1 cellular context compared by ENCODE assay signal in the genomic region with DNA sequence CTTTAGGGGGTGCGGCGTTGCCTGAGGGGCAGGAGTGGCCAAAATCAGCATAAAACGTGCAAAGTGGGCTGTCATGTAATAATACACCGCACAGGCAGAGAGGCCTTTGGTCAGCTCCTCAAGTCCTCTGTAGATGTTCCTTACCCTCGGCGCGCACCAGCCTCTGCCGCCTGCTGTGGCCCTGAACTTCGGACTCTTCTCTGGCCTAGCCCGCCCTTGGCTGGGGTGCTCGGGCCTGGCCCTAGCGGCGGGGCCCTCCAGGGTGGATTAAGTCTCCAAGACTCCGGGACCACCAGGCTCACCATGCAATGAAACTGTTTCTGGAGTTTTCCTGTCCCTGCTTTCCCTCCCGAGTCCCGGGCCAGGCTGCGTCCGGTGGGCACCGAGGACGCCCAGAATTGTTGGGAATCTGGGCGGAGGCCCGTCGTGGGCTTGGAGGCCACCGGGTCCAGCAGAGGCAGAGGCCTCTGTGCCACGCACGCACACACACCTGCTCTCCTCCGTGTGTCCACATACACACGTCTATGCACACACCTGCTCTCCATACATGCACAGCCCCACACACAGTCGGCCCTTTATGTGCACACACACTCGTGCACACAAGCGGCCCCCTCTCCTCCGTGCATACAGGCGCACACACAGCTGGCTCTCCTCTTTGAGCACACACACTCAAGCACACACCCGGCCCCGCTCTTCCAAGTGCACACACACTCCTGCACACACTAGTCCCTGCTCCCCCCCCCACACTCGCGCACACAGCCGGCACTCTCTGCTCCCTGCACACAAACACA.
A peak's percentile ranks its signal among the peaks of the same experiment; 100 is the strongest.
TF ChIP-seq lines count a peak whose summit lies in the region.

No MANE protein-coding gene starts in this region.

TF ChIP-seq in HepG2, 621 proteins besides CTCF, POLR2A, EP300 and RAD21 (continues in another document):
- no peak for TF ChIP-seq GZF1 (CRISPR knock-in tag; IDR thresholded peaks at IDR 0.05)
- TF ChIP-seq, protein P1, sequence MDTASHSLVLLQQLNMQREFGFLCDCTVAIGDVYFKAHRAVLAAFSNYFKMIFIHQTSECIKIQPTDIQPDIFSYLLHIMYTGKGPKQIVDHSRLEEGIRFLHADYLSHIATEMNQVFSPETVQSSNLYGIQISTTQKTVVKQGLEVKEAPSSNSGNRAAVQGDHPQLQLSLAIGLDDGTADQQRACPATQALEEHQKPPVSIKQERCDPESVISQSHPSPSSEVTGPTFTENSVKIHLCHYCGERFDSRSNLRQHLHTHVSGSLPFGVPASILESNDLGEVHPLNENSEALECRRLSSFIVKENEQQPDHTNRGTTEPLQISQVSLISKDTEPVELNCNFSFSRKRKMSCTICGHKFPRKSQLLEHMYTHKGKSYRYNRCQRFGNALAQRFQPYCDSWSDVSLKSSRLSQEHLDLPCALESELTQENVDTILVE (CRISPR knock-in tag; IDR thresholded peaks at IDR 0.05), result no peak
- no peak for TF ChIP-seq CBFB (CRISPR knock-in tag; IDR thresholded peaks at IDR 0.05)
- no peak for TF ChIP-seq ZBTB8A (CRISPR knock-in tag; IDR thresholded peaks at IDR 0.05; ENCODE audit: borderline replicate concordance, low read depth)
- TF ChIP-seq TOE1 (CRISPR knock-in tag; IDR thresholded peaks at IDR 0.05), result no peak
- no peak for TF ChIP-seq FOXP1 (IDR thresholded peaks at IDR 0.05)
- no peak for TF ChIP-seq FOXP1 (CRISPR knock-in tag; IDR thresholded peaks at IDR 0.05)
- TF ChIP-seq ZSCAN22 (CRISPR knock-in tag; IDR thresholded peaks at IDR 0.05), result no peak
- no peak for TF ChIP-seq RORA (CRISPR knock-in tag; IDR thresholded peaks at IDR 0.05)
- no peak for TF ChIP-seq NONO (IDR thresholded peaks at IDR 0.05)
- 0 out of 2 replicates have a peak, but pooled peaks have one; percentile 52 for TF ChIP-seq NONO (CRISPR knock-in tag; conservative IDR thresholded peaks at IDR 0.05)
- TF ChIP-seq, protein P2, sequence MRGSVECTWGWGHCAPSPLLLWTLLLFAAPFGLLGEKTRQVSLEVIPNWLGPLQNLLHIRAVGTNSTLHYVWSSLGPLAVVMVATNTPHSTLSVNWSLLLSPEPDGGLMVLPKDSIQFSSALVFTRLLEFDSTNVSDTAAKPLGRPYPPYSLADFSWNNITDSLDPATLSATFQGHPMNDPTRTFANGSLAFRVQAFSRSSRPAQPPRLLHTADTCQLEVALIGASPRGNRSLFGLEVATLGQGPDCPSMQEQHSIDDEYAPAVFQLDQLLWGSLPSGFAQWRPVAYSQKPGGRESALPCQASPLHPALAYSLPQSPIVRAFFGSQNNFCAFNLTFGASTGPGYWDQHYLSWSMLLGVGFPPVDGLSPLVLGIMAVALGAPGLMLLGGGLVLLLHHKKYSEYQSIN (CRISPR knock-in tag; IDR thresholded peaks at IDR 0.05; ENCODE audit: borderline replicate concordance), result no peak
- TF ChIP-seq SRF (IDR thresholded peaks at IDR 0.05; ENCODE audit: low read depth, low read length), result no peak
- peak; percentile 85 for TF ChIP-seq ZFX (CRISPR knock-in tag; IDR thresholded peaks at IDR 0.05; ENCODE audit: low read depth)
- TF ChIP-seq BRCA1 (CRISPR knock-in tag; IDR thresholded peaks at IDR 0.05), result no peak
- TF ChIP-seq, protein P3, sequence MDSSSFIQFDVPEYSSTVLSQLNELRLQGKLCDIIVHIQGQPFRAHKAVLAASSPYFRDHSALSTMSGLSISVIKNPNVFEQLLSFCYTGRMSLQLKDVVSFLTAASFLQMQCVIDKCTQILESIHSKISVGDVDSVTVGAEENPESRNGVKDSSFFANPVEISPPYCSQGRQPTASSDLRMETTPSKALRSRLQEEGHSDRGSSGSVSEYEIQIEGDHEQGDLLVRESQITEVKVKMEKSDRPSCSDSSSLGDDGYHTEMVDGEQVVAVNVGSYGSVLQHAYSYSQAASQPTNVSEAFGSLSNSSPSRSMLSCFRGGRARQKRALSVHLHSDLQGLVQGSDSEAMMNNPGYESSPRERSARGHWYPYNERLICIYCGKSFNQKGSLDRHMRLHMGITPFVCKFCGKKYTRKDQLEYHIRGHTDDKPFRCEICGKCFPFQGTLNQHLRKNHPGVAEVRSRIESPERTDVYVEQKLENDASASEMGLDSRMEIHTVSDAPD (CRISPR knock-in tag; IDR thresholded peaks at IDR 0.05), result no peak
- no peak for TF ChIP-seq ZNF749 (CRISPR knock-in tag; IDR thresholded peaks at IDR 0.05; ENCODE audit: borderline replicate concordance)
- no peak for TF ChIP-seq NFIB (CRISPR knock-in tag; IDR thresholded peaks at IDR 0.05; ENCODE audit: borderline replicate concordance)
- TF ChIP-seq KAT7 (CRISPR knock-in tag; IDR thresholded peaks at IDR 0.05; ENCODE audit: borderline replicate concordance), result no peak
- TF ChIP-seq SP5 (CRISPR knock-in tag; IDR thresholded peaks at IDR 0.05; ENCODE audit: borderline replicate concordance, low read depth), result 0 out of 2 replicates have a peak, but pooled peaks have one; percentile 8
- TF ChIP-seq ZSCAN20 (CRISPR knock-in tag; IDR thresholded peaks at IDR 0.05; ENCODE audit: borderline replicate concordance), result no peak
- TF ChIP-seq TOPORS (CRISPR knock-in tag; IDR thresholded peaks at IDR 0.05), result no peak
- TF ChIP-seq GABPA (IDR thresholded peaks at IDR 0.05; ENCODE audit: low read depth, low read length), result no peak
- TF ChIP-seq GABPA (CRISPR knock-in tag; IDR thresholded peaks at IDR 0.05; ENCODE audit: low read depth), result no peak
- no peak for TF ChIP-seq POLR2AphosphoS5 (IDR thresholded peaks at IDR 0.05; ENCODE audit: low read depth, low read length)
- 0 out of 2 replicates have a peak, but pooled peaks have one; percentile 35 for TF ChIP-seq STAT5B (CRISPR knock-in tag; IDR thresholded peaks at IDR 0.05)
- TF ChIP-seq ZNF510 (CRISPR knock-in tag; IDR thresholded peaks at IDR 0.05; ENCODE audit: low read depth), result no peak
- TF ChIP-seq ZNF839 (CRISPR knock-in tag; IDR thresholded peaks at IDR 0.05; ENCODE audit: borderline replicate concordance), result no peak
- 0 out of 2 replicates have a peak, but pooled peaks have one; percentile 22 for TF ChIP-seq YEATS2 (CRISPR knock-in tag; IDR thresholded peaks at IDR 0.05; ENCODE audit: borderline replicate concordance)
- no peak for TF ChIP-seq ZNF30 (CRISPR knock-in tag; IDR thresholded peaks at IDR 0.05)
- TF ChIP-seq ZNF615 (CRISPR knock-in tag; IDR thresholded peaks at IDR 0.05; ENCODE audit: borderline replicate concordance), result no peak
- TF ChIP-seq HNRNPUL1 (IDR thresholded peaks at IDR 0.05; ENCODE audit: low read depth, low read length), result no peak
- TF ChIP-seq NFYC (CRISPR knock-in tag; IDR thresholded peaks at IDR 0.05), result no peak
- TF ChIP-seq SIX4 (CRISPR knock-in tag; IDR thresholded peaks at IDR 0.05), result peak; percentile 29; the same call in 1 of the 2 replicates
- TF ChIP-seq, protein P4, sequence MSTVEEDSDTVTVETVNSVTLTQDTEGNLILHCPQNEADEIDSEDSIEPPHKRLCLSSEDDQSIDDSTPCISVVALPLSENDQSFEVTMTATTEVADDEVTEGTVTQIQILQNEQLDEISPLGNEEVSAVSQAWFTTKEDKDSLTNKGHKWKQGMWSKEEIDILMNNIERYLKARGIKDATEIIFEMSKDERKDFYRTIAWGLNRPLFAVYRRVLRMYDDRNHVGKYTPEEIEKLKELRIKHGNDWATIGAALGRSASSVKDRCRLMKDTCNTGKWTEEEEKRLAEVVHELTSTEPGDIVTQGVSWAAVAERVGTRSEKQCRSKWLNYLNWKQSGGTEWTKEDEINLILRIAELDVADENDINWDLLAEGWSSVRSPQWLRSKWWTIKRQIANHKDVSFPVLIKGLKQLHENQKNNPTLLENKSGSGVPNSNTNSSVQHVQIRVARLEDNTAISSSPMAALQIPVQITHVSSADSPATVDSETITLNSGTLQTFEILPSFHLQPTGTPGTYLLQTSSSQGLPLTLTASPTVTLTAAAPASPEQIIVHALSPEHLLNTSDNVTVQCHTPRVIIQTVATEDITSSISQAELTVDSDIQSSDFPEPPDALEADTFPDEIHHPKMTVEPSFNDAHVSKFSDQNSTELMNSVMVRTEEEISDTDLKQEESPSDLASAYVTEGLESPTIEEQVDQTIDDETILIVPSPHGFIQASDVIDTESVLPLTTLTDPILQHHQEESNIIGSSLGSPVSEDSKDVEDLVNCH (CRISPR knock-in tag; IDR thresholded peaks at IDR 0.05), result no peak
- TF ChIP-seq, protein P5, sequence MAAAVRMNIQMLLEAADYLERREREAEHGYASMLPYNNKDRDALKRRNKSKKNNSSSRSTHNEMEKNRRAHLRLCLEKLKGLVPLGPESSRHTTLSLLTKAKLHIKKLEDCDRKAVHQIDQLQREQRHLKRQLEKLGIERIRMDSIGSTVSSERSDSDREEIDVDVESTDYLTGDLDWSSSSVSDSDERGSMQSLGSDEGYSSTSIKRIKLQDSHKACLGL (CRISPR knock-in tag; IDR thresholded peaks at IDR 0.05), result peak; percentile 28; the same call in 1 of the 2 replicates
- TF ChIP-seq, protein P6, sequence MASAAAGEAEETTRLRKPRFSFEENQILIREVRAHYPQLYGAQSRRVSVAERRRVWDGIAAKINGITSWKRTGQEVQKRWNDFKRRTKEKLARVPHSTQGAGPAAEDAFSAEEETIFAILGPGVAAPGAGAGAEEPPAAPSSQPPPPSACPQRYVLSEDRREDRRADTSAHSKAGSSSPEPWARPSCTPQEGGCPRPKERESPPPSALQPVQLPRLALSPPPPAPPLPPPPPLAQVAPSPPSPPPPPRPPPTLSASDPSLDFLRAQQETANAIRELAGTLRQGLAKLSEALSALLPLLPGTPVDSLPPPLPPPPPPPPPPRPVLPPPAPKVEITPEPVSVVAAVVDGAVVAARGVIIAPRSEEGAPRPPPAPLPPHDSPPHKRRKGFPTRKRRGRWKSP (CRISPR knock-in tag; IDR thresholded peaks at IDR 0.05), result no peak
- TF ChIP-seq, protein P7, sequence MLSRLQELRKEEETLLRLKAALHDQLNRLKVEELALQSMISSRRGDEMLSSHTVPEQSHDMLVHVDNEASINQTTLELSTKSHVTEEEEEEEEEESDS (CRISPR knock-in tag; IDR thresholded peaks at IDR 0.05; ENCODE audit: borderline replicate concordance), result no peak
- no peak for TF ChIP-seq ZNF501 (CRISPR knock-in tag; IDR thresholded peaks at IDR 0.05)
- TF ChIP-seq ZFP36L2 (CRISPR knock-in tag; IDR thresholded peaks at IDR 0.05), result no peak
- TF ChIP-seq ZNF670 (CRISPR knock-in tag; IDR thresholded peaks at IDR 0.05; ENCODE audit: borderline replicate concordance), result no peak
- TF ChIP-seq RCOR2 (CRISPR knock-in tag; IDR thresholded peaks at IDR 0.05), result no peak
- no peak for TF ChIP-seq JARID2 (CRISPR knock-in tag; IDR thresholded peaks at IDR 0.05; ENCODE audit: insufficient replicate concordance)
- 0 out of 2 replicates have a peak, but pooled peaks have one; percentile 23 for TF ChIP-seq ZNF747 (CRISPR knock-in tag; IDR thresholded peaks at IDR 0.05; ENCODE audit: borderline replicate concordance)
- TF ChIP-seq ZNF891 (CRISPR knock-in tag; IDR thresholded peaks at IDR 0.05), result peak; percentile 40; the same call in 1 of the 2 replicates
- TF ChIP-seq ZNF557 (CRISPR knock-in tag; IDR thresholded peaks at IDR 0.05), result no peak
- TF ChIP-seq ZFP82 (CRISPR knock-in tag; IDR thresholded peaks at IDR 0.05; ENCODE audit: borderline replicate concordance), result no peak
- TF ChIP-seq, protein P8, sequence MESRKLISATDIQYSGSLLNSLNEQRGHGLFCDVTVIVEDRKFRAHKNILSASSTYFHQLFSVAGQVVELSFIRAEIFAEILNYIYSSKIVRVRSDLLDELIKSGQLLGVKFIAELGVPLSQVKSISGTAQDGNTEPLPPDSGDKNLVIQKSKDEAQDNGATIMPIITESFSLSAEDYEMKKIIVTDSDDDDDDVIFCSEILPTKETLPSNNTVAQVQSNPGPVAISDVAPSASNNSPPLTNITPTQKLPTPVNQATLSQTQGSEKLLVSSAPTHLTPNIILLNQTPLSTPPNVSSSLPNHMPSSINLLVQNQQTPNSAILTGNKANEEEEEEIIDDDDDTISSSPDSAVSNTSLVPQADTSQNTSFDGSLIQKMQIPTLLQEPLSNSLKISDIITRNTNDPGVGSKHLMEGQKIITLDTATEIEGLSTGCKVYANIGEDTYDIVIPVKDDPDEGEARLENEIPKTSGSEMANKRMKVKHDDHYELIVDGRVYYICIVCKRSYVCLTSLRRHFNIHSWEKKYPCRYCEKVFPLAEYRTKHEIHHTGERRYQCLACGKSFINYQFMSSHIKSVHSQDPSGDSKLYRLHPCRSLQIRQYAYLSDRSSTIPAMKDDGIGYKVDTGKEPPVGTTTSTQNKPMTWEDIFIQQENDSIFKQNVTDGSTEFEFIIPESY (CRISPR knock-in tag; IDR thresholded peaks at IDR 0.05), result no peak
- peak; percentile 54; the same call in 1 of the 2 replicates for TF ChIP-seq ZSCAN31 (CRISPR knock-in tag; IDR thresholded peaks at IDR 0.05; ENCODE audit: low read depth)
- TF ChIP-seq GABPB1 (CRISPR knock-in tag; IDR thresholded peaks at IDR 0.05), result peak; percentile 38; the same call in 1 of the 2 replicates
- no peak for TF ChIP-seq CHD2 (IDR thresholded peaks at IDR 0.05; ENCODE audit: low read depth, low read length)
- no peak for TF ChIP-seq ZNF33B (CRISPR knock-in tag; IDR thresholded peaks at IDR 0.05)
- TF ChIP-seq, protein P9, sequence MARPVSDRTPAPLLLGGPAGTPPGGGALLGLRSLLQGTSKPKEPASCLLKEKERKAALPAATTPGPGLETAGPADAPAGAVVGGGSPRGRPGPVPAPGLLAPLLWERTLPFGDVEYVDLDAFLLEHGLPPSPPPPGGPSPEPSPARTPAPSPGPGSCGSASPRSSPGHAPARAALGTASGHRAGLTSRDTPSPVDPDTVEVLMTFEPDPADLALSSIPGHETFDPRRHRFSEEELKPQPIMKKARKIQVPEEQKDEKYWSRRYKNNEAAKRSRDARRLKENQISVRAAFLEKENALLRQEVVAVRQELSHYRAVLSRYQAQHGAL (CRISPR knock-in tag; IDR thresholded peaks at IDR 0.05; ENCODE audit: not compliant biosample characterization), result no peak
- TF ChIP-seq, protein P10, sequence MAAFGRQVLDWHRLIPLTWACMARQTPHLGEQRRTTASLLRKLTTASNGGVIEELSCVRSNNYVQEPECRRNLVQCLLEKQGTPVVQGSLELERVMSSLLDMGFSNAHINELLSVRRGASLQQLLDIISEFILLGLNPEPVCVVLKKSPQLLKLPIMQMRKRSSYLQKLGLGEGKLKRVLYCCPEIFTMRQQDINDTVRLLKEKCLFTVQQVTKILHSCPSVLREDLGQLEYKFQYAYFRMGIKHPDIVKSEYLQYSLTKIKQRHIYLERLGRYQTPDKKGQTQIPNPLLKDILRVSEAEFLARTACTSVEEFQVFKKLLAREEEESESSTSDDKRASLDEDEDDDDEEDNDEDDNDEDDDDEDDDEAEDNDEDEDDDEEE (CRISPR knock-in tag; IDR thresholded peaks at IDR 0.05), result no peak
- TF ChIP-seq, protein P11, sequence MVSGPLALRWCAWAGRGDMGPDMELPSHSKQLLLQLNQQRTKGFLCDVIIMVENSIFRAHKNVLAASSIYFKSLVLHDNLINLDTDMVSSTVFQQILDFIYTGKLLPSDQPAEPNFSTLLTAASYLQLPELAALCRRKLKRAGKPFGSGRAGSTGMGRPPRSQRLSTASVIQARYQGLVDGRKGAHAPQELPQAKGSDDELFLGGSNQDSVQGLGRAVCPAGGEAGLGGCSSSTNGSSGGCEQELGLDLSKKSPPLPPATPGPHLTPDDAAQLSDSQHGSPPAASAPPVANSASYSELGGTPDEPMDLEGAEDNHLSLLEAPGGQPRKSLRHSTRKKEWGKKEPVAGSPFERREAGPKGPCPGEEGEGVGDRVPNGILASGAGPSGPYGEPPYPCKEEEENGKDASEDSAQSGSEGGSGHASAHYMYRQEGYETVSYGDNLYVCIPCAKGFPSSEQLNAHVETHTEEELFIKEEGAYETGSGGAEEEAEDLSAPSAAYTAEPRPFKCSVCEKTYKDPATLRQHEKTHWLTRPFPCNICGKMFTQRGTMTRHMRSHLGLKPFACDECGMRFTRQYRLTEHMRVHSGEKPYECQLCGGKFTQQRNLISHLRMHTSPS (CRISPR knock-in tag; IDR thresholded peaks at IDR 0.05; ENCODE audit: low read depth), result no peak
- no peak for TF ChIP-seq ZNF530 (CRISPR knock-in tag; IDR thresholded peaks at IDR 0.05; ENCODE audit: low read depth)
- no peak for TF ChIP-seq GFI1 (CRISPR knock-in tag; IDR thresholded peaks at IDR 0.05; ENCODE audit: borderline replicate concordance)
- TF ChIP-seq ZNF205 (CRISPR knock-in tag; IDR thresholded peaks at IDR 0.05), result 0 out of 2 replicates have a peak, but pooled peaks have one; percentile 43
